In genomic region chr21:42423685-42424084, GRCh38 we compare ENCODE assay signal across 1 cellular context.
TF ChIP-seq lines count a peak whose summit lies in the region.

No MANE protein-coding gene starts in this region.

TF ChIP-seq in SK-N-SH treated with all-trans-retinoic acid at 6 μM for 48 hours, 23 proteins besides CTCF, POLR2A, EP300 and RAD21 (continued from another document):
- TF ChIP-seq, protein P1, sequence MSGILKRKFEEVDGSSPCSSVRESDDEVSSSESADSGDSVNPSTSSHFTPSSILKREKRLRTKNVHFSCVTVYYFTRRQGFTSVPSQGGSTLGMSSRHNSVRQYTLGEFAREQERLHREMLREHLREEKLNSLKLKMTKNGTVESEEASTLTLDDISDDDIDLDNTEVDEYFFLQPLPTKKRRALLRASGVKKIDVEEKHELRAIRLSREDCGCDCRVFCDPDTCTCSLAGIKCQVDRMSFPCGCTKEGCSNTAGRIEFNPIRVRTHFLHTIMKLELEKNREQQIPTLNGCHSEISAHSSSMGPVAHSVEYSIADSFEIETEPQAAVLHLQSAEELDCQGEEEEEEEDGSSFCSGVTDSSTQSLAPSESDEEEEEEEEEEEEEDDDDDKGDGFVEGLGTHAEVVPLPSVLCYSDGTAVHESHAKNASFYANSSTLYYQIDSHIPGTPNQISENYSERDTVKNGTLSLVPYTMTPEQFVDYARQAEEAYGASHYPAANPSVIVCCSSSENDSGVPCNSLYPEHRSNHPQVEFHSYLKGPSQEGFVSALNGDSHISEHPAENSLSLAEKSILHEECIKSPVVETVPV (CRISPR knock-in tag; IDR thresholded peaks at IDR 0.05) = no peak
- no peak for TF ChIP-seq PPARA (CRISPR knock-in tag; IDR thresholded peaks at IDR 0.05; ENCODE audit: borderline replicate concordance)
- TF ChIP-seq ESRRG (CRISPR knock-in tag; IDR thresholded peaks at IDR 0.05) = no peak
- TF ChIP-seq ARNTL (CRISPR knock-in tag; IDR thresholded peaks at IDR 0.05; ENCODE audit: borderline replicate concordance, low read depth) = no peak
- TF ChIP-seq SNAI2 (CRISPR knock-in tag; IDR thresholded peaks at IDR 0.05) = no peak
- no peak for TF ChIP-seq ZNF70 (CRISPR knock-in tag; IDR thresholded peaks at IDR 0.05)
- TF ChIP-seq, protein P2, sequence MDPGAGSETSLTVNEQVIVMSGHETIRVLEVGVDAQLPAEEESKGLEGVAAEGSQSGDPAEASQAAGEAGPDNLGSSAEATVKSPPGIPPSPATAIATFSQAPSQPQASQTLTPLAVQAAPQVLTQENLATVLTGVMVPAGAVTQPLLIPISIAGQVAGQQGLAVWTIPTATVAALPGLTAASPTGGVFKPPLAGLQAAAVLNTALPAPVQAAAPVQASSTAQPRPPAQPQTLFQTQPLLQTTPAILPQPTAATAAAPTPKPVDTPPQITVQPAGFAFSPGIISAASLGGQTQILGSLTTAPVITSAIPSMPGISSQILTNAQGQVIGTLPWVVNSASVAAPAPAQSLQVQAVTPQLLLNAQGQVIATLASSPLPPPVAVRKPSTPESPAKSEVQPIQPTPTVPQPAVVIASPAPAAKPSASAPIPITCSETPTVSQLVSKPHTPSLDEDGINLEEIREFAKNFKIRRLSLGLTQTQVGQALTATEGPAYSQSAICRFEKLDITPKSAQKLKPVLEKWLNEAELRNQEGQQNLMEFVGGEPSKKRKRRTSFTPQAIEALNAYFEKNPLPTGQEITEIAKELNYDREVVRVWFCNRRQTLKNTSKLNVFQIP (CRISPR knock-in tag; IDR thresholded peaks at IDR 0.05; ENCODE audit: borderline replicate concordance, low read depth) = no peak
- TF ChIP-seq ISL1 (CRISPR knock-in tag; IDR thresholded peaks at IDR 0.05) = no peak
- TF ChIP-seq PATZ1 (CRISPR knock-in tag; IDR thresholded peaks at IDR 0.05; ENCODE audit: borderline replicate concordance) = no peak
